Comparison of ENCODE assay signal across 1 cellular context in the genomic region with DNA sequence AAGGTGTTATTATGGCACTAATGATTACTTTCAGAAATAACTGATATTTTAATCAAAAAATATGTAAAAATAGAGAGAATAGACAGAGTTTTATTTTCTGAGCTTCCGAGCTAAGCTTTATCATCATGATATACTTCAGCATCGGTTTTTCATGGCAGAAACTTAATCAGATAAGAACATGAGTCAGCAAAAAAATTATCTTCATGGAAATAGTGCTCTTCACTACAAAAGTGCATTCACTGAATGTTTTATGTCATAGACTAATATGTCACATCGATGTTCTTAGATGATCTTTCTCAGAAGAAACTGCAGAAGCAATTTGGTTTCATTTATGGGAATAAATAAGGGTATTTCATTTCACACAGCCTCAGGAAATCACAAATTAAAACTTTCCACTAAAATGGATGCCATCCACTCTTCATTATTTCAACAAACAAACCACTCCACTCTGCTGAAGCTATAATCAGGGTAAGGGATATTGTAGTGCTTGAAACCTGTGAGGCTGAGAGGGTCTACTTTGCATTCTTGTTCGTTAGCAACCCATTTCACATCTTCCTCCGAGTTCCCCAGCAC.
A peak's percentile ranks its signal among the peaks of the same experiment; 100 is the strongest.
TF ChIP-seq lines count a peak whose summit lies in the region.

No MANE protein-coding gene starts in this region.

TF ChIP-seq in A549, 52 proteins besides CTCF, POLR2A, EP300 and RAD21 (continued from another document):
- TF ChIP-seq, protein P1, sequence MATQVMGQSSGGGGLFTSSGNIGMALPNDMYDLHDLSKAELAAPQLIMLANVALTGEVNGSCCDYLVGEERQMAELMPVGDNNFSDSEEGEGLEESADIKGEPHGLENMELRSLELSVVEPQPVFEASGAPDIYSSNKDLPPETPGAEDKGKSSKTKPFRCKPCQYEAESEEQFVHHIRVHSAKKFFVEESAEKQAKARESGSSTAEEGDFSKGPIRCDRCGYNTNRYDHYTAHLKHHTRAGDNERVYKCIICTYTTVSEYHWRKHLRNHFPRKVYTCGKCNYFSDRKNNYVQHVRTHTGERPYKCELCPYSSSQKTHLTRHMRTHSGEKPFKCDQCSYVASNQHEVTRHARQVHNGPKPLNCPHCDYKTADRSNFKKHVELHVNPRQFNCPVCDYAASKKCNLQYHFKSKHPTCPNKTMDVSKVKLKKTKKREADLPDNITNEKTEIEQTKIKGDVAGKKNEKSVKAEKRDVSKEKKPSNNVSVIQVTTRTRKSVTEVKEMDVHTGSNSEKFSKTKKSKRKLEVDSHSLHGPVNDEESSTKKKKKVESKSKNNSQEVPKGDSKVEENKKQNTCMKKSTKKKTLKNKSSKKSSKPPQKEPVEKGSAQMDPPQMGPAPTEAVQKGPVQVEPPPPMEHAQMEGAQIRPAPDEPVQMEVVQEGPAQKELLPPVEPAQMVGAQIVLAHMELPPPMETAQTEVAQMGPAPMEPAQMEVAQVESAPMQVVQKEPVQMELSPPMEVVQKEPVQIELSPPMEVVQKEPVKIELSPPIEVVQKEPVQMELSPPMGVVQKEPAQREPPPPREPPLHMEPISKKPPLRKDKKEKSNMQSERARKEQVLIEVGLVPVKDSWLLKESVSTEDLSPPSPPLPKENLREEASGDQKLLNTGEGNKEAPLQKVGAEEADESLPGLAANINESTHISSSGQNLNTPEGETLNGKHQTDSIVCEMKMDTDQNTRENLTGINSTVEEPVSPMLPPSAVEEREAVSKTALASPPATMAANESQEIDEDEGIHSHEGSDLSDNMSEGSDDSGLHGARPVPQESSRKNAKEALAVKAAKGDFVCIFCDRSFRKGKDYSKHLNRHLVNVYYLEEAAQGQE (IDR thresholded peaks at IDR 0.05), result no peak
- TF ChIP-seq, protein P2, sequence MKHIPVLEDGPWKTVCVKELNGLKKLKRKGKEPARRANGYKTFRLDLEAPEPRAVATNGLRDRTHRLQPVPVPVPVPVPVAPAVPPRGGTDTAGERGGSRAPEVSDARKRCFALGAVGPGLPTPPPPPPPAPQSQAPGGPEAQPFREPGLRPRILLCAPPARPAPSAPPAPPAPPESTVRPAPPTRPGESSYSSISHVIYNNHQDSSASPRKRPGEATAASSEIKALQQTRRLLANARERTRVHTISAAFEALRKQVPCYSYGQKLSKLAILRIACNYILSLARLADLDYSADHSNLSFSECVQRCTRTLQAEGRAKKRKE (CRISPR knock-in tag; IDR thresholded peaks at IDR 0.05; ENCODE audit: low read depth), result no peak
- no peak for TF ChIP-seq CHD2 (IDR thresholded peaks at IDR 0.05; ENCODE audit: low read length, partially characterized antibody)
- no peak for TF ChIP-seq TFCP2L1 (CRISPR knock-in tag; IDR thresholded peaks at IDR 0.05)
- peak; percentile 61 for TF ChIP-seq NFE2L2 (conservative IDR thresholded peaks at IDR 0.05; ENCODE audit: low read length)
- peak; percentile 94 for TF ChIP-seq MAFK (IDR thresholded peaks at IDR 0.05; ENCODE audit: partially characterized antibody)
- TF ChIP-seq MAZ (IDR thresholded peaks at IDR 0.05; ENCODE audit: borderline replicate concordance, low read depth, low read length), result no peak
